8 cellular contexts compared by ENCODE assay signal in genomic region chr1:150165622-150166612, GRCh38. TPM values are rescaled to one million over a fixed set of nuclear protein-coding genes. Genes with fewer than 3 reads are reported as not detected.
DNase-seq lines count a peak whose midpoint lies in the region; ATAC-seq, FAIRE-seq and TF ChIP-seq lines count a peak whose summit lies in the region.

No MANE protein-coding gene starts in this region.

- H3K79me2 ChIP-seq in astrocyte (ENCODE audit: insufficient read depth, low read length) = no peaks in the 10 kb centered on the region

- H3K27ac ChIP-seq in SJSA1 (no peak overlapping the region), astrocyte (ENCODE audit: low read depth, low read length) (no peak overlapping the region), left lung (peak overlapping the region in 1 of 2 donors; percentile 89), testis (peak overlapping the region in 1 of 2 donors; percentile 95)

- H4K20me1 ChIP-seq in astrocyte (ENCODE audit: insufficient read depth, low read length) = no peaks in the 10 kb centered on the region

- H3K27ac Mint-ChIP-seq in astrocyte (ENCODE audit: unreplicated experiment) = no peak overlapping the region

- WGBS in testis, 2 donors = 67 to 71% methylated on average over 12 to 14 of the region's 14 CpGs

- TF ChIP-seq POLR2A in testis (IDR thresholded peaks at IDR 0.05) (no peak), H54 (IDR thresholded peaks at IDR 0.05; ENCODE audit: low read depth, low read length) (no peak)

- peaks cover 11% of the 10 kb centered on the region for H3K36me3 ChIP-seq in SJSA1
- peaks cover 8% of the 10 kb centered on the region for H3K36me3 ChIP-seq in astrocyte (ENCODE audit: insufficient read depth, low read length)
- no peaks in the 10 kb centered on the region for H3K36me3 ChIP-seq in left lung
- H3K36me3 ChIP-seq in testis (ENCODE audit: low read depth, missing control alignments) = no peaks in the 10 kb centered on the region

- DNase-seq in D341Med (ENCODE audit: low spot score) = peak; percentile 81
- peak; percentile 68 for DNase-seq in HuH-7.5 (ENCODE audit: low spot score)
- peak; percentile 52 to 61 for DNase-seq in SJSA1 (ENCODE audit: low read depth in 1 of 2, low spot score in 2 of 2)
- no peak for DNase-seq in astrocyte (ENCODE audit: low read depth)
- no peak for DNase-seq in left lung
- peak; percentile 54 for DNase-seq in testis
- DNase-seq in H54 (ENCODE audit: insufficient read length, low spot score) = no peak

- no peaks in the 10 kb centered on the region for H3K27me3 Mint-ChIP-seq in astrocyte (ENCODE audit: low read depth, unreplicated experiment)

- TF ChIP-seq CTCF in astrocyte (IDR thresholded peaks at IDR 0.05; ENCODE audit: insufficient read depth, low read depth, low read length) = peak; percentile 76
- TF ChIP-seq CTCF in left lung (IDR thresholded peaks at IDR 0.05) = peak; percentile 59 to 60
- peak in 2 of 3 experiments; percentile 43 to 49 for TF ChIP-seq CTCF in testis (IDR thresholded peaks at IDR 0.05)

- no peak overlapping the region for H3K9ac ChIP-seq in astrocyte (ENCODE audit: low read length)

- H2AFZ ChIP-seq in astrocyte (ENCODE audit: low read depth, low read length) = no peak overlapping the region

- no peak overlapping the region for H3K4me3 Mint-ChIP-seq in astrocyte (ENCODE audit: unreplicated experiment)

- intact Hi-C loops in left lung (cut with DNase I) (loop anchor here in 1 of 2 donors (5.0 to 10.0 kb wide), 2 partner anchors 89 to 201 kb away; no protein-coding TSS in a partner anchor), testis (cut with DNase I; ENCODE audit: low total_unique reads) (loop anchor here (5.0 kb wide), 1 partner anchor 89 kb away; no protein-coding TSS in a partner anchor)

- no peak overlapping the region for H3K4me2 ChIP-seq in astrocyte (ENCODE audit: low read length)

- ATAC-seq in left lung = peak; percentile 7
- no peak for ATAC-seq in GM18519 (IDR thresholded peaks at IDR 0.05; ENCODE audit: low FRiP score, unreplicated experiment)

- no peaks in the 10 kb centered on the region for H3K9me3 ChIP-seq in SJSA1 (replicated peaks)
- H3K9me3 ChIP-seq in astrocyte (ENCODE audit: insufficient read depth, low read depth, low read length) = no peaks in the 10 kb centered on the region
- H3K9me3 ChIP-seq in left lung = no peaks in the 10 kb centered on the region
- H3K9me3 ChIP-seq in testis = no peaks in the 10 kb centered on the region

- peaks cover 35% of the 10 kb centered on the region for H3K4me1 Mint-ChIP-seq in astrocyte (ENCODE audit: low read depth, unreplicated experiment)

- H3K4me1 ChIP-seq in SJSA1 (replicated peaks) (peaks cover 36% of the 10 kb centered on the region), astrocyte (ENCODE audit: insufficient read depth, low read length) (peaks cover 30% of the 10 kb centered on the region), left lung (peaks cover 12 to 58% of the 10 kb centered on the region in 2 donors), testis (peaks cover 5% of the 10 kb centered on the region)

- H3K27me3 ChIP-seq in SJSA1 (replicated peaks) (no peaks in the 10 kb centered on the region), astrocyte (ENCODE audit: insufficient read depth, low read length) (no peaks in the 10 kb centered on the region), left lung (no peaks in the 10 kb centered on the region), testis (no peaks in the 10 kb centered on the region)

- H3K36me3 Mint-ChIP-seq in astrocyte (ENCODE audit: low read depth, unreplicated experiment) = peaks cover 5% of the 10 kb centered on the region

- FAIRE-seq in astrocyte (lab: Jason Lieb, UNC) (no peak), H54 (lab: Jason Lieb, UNC) (no peak)

- H3K4me3 ChIP-seq in SJSA1 (no peak overlapping the region), astrocyte (ENCODE audit: insufficient read depth, low read depth, low read length) (no peak overlapping the region), left lung (no peak overlapping the region), testis (no peak overlapping the region)

- no peaks in the 10 kb centered on the region for H3K9me3 Mint-ChIP-seq in astrocyte (ENCODE audit: unreplicated experiment)

RNA-seq across cellular contexts. Expression of gene PLEKHO1, which starts 16.2 kb away (rescaled TPM):
- 76.2 and 90.1 TPM in 2 replicates for total RNA-seq in SJSA1 (2014; rRNA removed; shearing (Covaris generic))
- total RNA-seq in astrocyte (63.0 and 63.7 TPM in 2 replicates), left lung (10 to 100 TPM; 35.3 to 51.2 TPM), testis (100 to 1,000 TPM in 1 of 2 donors, 10 to 100 TPM in 1; 83.5 to 175 TPM)
- polyA plus RNA-seq in testis (ENCODE audit: insufficient read depth, low read depth, low replicate concordance) = 283 TPM

Comparison
In these comparisons a context has a peak if more than half of its experiments do, and no peak if none do; other contexts are left out.
1. DNase-seq: peak in D341Med (single experiment), HuH-7.5 (single experiment), SJSA1 (2 of 2) and testis (single experiment); none in astrocyte (single experiment), left lung (0 of 2) and H54 (single experiment).
2. Peak in every context shown above with its lines, with median percentiles within 50 percentile points of each other: CTCF ChIP-seq.